In the genomic region with DNA sequence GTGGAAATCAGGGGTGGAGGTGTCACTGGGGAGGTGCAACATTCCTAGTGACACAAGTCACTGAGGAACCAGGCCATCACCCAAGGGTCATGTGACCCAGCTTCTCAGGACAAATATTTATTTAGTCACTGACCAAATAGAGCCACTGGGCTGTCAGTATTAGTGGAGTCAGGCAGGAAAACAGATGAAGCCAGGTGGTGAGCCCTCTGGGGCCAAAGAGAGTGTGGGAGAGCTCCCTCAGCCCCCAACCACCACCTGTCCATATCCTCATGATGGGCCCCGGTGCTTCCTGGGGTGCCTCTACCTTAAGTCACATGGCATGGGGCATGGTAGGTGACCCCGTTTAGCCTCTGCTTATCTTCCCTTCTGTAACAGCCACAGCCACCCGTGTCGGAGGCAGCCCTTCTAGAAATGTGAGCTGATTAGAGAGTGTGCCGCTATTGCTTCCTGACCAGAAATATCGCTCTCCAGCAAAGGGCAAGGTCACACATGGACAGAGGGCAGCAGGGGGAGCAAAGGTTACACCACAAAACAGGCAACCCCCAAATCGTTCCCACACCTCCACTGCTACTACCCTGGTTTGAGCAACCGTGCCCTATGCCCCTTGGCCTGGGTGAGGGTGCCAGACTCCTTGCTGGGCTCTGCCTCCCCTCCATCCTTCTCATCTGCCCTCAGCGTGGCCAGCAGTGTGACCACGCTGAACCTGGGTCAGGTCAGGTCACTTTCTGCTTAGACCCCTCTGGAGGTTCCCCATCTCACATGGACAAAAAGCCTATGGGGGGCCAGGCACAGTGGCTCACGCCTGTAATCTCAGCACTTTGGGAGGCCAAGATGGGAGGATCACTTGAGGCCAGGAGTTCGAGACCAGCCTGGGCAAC, we compare ENCODE assay signal across 1 cellular context.
TF ChIP-seq lines count a peak whose summit lies in the region.

No MANE protein-coding gene starts in this region.

TF ChIP-seq in HepG2, 621 proteins besides CTCF, POLR2A, EP300 and RAD21 (continued from another document and continues in another):
- TF ChIP-seq, protein P1, sequence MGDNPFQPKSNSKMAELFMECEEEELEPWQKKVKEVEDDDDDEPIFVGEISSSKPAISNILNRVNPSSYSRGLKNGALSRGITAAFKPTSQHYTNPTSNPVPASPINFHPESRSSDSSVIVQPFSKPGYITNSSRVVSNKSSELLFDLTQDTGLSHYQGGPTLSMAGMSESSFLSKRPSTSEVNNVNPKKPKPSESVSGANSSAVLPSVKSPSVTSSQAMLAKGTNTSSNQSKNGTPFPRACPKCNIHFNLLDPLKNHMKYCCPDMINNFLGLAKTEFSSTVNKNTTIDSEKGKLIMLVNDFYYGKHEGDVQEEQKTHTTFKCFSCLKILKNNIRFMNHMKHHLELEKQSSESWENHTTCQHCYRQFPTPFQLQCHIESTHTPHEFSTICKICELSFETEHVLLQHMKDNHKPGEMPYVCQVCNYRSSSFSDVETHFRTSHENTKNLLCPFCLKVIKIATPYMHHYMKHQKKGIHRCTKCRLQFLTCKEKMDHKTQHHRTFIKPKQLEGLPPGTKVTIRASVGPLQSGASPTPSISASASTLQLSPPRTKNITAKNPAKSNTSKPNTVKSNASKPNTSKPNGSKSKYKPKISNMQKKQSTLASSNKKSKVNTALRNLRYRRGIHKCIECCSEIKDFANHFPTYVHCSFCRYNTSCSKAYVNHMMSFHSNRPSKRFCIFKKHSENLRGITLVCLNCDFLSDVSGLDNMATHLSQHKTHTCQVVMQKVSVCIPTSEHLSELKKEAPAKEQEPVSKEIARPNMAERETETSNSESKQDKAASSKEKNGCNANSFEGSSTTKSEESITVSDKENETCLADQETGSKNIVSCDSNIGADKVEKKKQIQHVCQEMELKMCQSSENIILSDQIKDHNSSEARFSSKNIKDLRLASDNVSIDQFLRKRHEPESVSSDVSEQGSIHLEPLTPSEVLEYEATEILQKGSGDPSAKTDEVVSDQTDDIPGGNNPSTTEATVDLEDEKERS (CRISPR knock-in tag; IDR thresholded peaks at IDR 0.05): peak; percentile 69
- TF ChIP-seq, protein P2, sequence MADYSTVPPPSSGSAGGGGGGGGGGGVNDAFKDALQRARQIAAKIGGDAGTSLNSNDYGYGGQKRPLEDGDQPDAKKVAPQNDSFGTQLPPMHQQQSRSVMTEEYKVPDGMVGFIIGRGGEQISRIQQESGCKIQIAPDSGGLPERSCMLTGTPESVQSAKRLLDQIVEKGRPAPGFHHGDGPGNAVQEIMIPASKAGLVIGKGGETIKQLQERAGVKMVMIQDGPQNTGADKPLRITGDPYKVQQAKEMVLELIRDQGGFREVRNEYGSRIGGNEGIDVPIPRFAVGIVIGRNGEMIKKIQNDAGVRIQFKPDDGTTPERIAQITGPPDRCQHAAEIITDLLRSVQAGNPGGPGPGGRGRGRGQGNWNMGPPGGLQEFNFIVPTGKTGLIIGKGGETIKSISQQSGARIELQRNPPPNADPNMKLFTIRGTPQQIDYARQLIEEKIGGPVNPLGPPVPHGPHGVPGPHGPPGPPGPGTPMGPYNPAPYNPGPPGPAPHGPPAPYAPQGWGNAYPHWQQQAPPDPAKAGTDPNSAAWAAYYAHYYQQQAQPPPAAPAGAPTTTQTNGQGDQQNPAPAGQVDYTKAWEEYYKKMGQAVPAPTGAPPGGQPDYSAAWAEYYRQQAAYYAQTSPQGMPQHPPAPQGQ (CRISPR knock-in tag; IDR thresholded peaks at IDR 0.05; ENCODE audit: borderline replicate concordance): 0 out of 2 replicates have a peak, but pooled peaks have one; percentile 68
- TF ChIP-seq DMAP1 (CRISPR knock-in tag; IDR thresholded peaks at IDR 0.05): peak; percentile 39; the same call in 1 of the 2 replicates
- TF ChIP-seq, protein P3, sequence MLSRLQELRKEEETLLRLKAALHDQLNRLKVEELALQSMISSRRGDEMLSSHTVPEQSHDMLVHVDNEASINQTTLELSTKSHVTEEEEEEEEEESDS (CRISPR knock-in tag; IDR thresholded peaks at IDR 0.05; ENCODE audit: borderline replicate concordance): no peak; the same call in 1 of the 2 replicates
- peak; percentile 89 for TF ChIP-seq PHF21A (CRISPR knock-in tag; IDR thresholded peaks at IDR 0.05)
- TF ChIP-seq SATB2 (CRISPR knock-in tag; IDR thresholded peaks at IDR 0.05): no peak
- TF ChIP-seq FOSL2 (CRISPR knock-in tag; IDR thresholded peaks at IDR 0.05): peak; percentile 94
- peak; percentile 97 for TF ChIP-seq ZNF501 (CRISPR knock-in tag; IDR thresholded peaks at IDR 0.05)
- TF ChIP-seq, protein P4, sequence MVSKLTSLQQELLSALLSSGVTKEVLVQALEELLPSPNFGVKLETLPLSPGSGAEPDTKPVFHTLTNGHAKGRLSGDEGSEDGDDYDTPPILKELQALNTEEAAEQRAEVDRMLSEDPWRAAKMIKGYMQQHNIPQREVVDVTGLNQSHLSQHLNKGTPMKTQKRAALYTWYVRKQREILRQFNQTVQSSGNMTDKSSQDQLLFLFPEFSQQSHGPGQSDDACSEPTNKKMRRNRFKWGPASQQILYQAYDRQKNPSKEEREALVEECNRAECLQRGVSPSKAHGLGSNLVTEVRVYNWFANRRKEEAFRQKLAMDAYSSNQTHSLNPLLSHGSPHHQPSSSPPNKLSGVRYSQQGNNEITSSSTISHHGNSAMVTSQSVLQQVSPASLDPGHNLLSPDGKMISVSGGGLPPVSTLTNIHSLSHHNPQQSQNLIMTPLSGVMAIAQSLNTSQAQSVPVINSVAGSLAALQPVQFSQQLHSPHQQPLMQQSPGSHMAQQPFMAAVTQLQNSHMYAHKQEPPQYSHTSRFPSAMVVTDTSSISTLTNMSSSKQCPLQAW (CRISPR knock-in tag; IDR thresholded peaks at IDR 0.05): peak; percentile 84; the same call in 1 of the 2 replicates
- TF ChIP-seq RCOR2 (CRISPR knock-in tag; IDR thresholded peaks at IDR 0.05): peak; percentile 77; the same call in 1 of the 2 replicates
- peak; percentile 67 for TF ChIP-seq GATAD1 (CRISPR knock-in tag; IDR thresholded peaks at IDR 0.05)
- TF ChIP-seq JARID2 (CRISPR knock-in tag; IDR thresholded peaks at IDR 0.05; ENCODE audit: insufficient replicate concordance): no peak
- TF ChIP-seq ZIK1 (CRISPR knock-in tag; IDR thresholded peaks at IDR 0.05; ENCODE audit: borderline replicate concordance, low read depth): no peak
- peak; percentile 80; the same call in 1 of the 2 replicates for TF ChIP-seq JUNB (CRISPR knock-in tag; IDR thresholded peaks at IDR 0.05; ENCODE audit: borderline replicate concordance)
- TF ChIP-seq, protein P5, sequence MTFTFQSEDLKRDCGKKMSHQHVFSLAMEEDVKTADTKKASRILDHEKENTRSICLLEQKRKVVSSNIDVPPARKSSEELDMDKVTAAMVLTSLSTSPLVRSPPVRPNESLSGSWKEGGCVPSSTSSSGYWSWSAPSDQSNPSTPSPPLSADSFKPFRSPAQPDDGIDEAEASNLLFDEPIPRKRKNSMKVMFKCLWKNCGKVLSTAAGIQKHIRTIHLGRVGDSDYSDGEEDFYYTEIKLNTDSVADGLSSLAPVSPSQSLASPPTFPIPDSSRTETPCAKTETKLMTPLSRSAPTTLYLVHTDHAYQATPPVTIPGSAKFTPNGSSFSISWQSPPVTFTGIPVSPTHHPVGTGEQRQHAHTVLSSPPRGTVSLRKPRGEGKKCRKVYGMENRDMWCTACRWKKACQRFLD (CRISPR knock-in tag; IDR thresholded peaks at IDR 0.05; ENCODE audit: borderline replicate concordance): no peak
- TF ChIP-seq, protein P6, sequence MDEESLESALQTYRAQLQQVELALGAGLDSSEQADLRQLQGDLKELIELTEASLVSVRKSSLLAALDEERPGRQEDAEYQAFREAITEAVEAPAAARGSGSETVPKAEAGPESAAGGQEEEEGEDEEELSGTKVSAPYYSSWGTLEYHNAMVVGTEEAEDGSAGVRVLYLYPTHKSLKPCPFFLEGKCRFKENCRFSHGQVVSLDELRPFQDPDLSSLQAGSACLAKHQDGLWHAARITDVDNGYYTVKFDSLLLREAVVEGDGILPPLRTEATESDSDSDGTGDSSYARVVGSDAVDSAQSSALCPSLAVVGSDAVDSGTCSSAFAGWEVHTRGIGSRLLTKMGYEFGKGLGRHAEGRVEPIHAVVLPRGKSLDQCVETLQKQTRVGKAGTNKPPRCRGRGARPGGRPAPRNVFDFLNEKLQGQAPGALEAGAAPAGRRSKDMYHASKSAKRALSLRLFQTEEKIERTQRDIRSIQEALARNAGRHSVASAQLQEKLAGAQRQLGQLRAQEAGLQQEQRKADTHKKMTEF (CRISPR knock-in tag; IDR thresholded peaks at IDR 0.05): peak; percentile 71
- no peak for TF ChIP-seq AGO2 (optimal IDR thresholded peaks at IDR 0.05; ENCODE audit: low read depth, low read length)
- TF ChIP-seq NBN (conservative IDR thresholded peaks at IDR 0.05): no peak
- no peak for TF ChIP-seq TCF12 (IDR thresholded peaks at IDR 0.05)
- TF ChIP-seq TCF12 (CRISPR knock-in tag; IDR thresholded peaks at IDR 0.05): peak; percentile 94
- TF ChIP-seq NFIB (CRISPR knock-in tag; IDR thresholded peaks at IDR 0.05; ENCODE audit: borderline replicate concordance): no peak
- no peak for TF ChIP-seq ZNF709 (CRISPR knock-in tag; IDR thresholded peaks at IDR 0.05)
- TF ChIP-seq MTA1 (CRISPR knock-in tag; IDR thresholded peaks at IDR 0.05; ENCODE audit: borderline replicate concordance): peak; percentile 95
- TF ChIP-seq, protein P7, sequence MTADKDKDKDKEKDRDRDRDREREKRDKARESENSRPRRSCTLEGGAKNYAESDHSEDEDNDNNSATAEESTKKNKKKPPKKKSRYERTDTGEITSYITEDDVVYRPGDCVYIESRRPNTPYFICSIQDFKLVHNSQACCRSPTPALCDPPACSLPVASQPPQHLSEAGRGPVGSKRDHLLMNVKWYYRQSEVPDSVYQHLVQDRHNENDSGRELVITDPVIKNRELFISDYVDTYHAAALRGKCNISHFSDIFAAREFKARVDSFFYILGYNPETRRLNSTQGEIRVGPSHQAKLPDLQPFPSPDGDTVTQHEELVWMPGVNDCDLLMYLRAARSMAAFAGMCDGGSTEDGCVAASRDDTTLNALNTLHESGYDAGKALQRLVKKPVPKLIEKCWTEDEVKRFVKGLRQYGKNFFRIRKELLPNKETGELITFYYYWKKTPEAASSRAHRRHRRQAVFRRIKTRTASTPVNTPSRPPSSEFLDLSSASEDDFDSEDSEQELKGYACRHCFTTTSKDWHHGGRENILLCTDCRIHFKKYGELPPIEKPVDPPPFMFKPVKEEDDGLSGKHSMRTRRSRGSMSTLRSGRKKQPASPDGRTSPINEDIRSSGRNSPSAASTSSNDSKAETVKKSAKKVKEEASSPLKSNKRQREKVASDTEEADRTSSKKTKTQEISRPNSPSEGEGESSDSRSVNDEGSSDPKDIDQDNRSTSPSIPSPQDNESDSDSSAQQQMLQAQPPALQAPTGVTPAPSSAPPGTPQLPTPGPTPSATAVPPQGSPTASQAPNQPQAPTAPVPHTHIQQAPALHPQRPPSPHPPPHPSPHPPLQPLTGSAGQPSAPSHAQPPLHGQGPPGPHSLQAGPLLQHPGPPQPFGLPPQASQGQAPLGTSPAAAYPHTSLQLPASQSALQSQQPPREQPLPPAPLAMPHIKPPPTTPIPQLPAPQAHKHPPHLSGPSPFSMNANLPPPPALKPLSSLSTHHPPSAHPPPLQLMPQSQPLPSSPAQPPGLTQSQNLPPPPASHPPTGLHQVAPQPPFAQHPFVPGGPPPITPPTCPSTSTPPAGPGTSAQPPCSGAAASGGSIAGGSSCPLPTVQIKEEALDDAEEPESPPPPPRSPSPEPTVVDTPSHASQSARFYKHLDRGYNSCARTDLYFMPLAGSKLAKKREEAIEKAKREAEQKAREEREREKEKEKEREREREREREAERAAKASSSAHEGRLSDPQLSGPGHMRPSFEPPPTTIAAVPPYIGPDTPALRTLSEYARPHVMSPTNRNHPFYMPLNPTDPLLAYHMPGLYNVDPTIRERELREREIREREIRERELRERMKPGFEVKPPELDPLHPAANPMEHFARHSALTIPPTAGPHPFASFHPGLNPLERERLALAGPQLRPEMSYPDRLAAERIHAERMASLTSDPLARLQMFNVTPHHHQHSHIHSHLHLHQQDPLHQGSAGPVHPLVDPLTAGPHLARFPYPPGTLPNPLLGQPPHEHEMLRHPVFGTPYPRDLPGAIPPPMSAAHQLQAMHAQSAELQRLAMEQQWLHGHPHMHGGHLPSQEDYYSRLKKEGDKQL (CRISPR knock-in tag; IDR thresholded peaks at IDR 0.05; ENCODE audit: low read depth): 0 out of 2 replicates have a peak, but pooled peaks have one; percentile 67
- TF ChIP-seq, protein P8, sequence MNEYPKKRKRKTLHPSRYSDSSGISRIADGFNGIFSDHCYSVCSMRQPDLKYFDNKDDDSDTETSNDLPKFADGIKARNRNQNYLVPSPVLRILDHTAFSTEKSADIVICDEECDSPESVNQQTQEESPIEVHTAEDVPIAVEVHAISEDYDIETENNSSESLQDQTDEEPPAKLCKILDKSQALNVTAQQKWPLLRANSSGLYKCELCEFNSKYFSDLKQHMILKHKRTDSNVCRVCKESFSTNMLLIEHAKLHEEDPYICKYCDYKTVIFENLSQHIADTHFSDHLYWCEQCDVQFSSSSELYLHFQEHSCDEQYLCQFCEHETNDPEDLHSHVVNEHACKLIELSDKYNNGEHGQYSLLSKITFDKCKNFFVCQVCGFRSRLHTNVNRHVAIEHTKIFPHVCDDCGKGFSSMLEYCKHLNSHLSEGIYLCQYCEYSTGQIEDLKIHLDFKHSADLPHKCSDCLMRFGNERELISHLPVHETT (CRISPR knock-in tag; conservative IDR thresholded peaks at IDR 0.05): no peak; the same call in 1 of the 2 replicates
- TF ChIP-seq KDM5B (CRISPR knock-in tag; IDR thresholded peaks at IDR 0.05; ENCODE audit: borderline replicate concordance): peak; percentile 79
- peak; percentile 93 for TF ChIP-seq ZNF292 (CRISPR knock-in tag; IDR thresholded peaks at IDR 0.05; ENCODE audit: borderline replicate concordance, low read depth)
- no peak for TF ChIP-seq ZFP36 (IDR thresholded peaks at IDR 0.05; ENCODE audit: borderline replicate concordance, low read depth, low read length, partially characterized antibody)
- TF ChIP-seq, protein P9, sequence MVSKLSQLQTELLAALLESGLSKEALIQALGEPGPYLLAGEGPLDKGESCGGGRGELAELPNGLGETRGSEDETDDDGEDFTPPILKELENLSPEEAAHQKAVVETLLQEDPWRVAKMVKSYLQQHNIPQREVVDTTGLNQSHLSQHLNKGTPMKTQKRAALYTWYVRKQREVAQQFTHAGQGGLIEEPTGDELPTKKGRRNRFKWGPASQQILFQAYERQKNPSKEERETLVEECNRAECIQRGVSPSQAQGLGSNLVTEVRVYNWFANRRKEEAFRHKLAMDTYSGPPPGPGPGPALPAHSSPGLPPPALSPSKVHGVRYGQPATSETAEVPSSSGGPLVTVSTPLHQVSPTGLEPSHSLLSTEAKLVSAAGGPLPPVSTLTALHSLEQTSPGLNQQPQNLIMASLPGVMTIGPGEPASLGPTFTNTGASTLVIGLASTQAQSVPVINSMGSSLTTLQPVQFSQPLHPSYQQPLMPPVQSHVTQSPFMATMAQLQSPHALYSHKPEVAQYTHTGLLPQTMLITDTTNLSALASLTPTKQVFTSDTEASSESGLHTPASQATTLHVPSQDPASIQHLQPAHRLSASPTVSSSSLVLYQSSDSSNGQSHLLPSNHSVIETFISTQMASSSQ (IDR thresholded peaks at IDR 0.05; ENCODE audit: low read depth): no peak; the same call in none of the 2 replicates
- TF ChIP-seq, protein P9 (CRISPR knock-in tag; IDR thresholded peaks at IDR 0.05; ENCODE audit: borderline replicate concordance): no peak
